In genomic region chr7:128041203-128041602, GRCh38 we compare ENCODE assay signal across 13 cellular contexts. TPM values are rescaled to one million over a fixed set of nuclear protein-coding genes. Genes with fewer than 3 reads are reported as not detected.
DNase-seq lines count a peak whose midpoint lies in the region; ATAC-seq and TF ChIP-seq lines count a peak whose summit lies in the region.
"Had no signal": no experiment of that assay in that cellular context is flagged by ENCODE, and none has a peak within 500 bp of the region (broad histone marks: within the 10 kb centered on the region; RNA-seq: fewer than 3 reads in every experiment).

No MANE protein-coding gene starts in this region.

- no peaks in the 10 kb centered on the region for H3K4me1 ChIP-seq in thyroid gland

- TF ChIP-seq POLR2A in thyroid gland (IDR thresholded peaks at IDR 0.05), result no peak

- TF ChIP-seq CTCF in cardiac fibroblast (IDR thresholded peaks at IDR 0.05; ENCODE audit: low read depth, low read length) (no peak), thyroid gland (IDR thresholded peaks at IDR 0.05) (no peak)

- H3K4me3 ChIP-seq in cardiac fibroblast (replicated peaks in 1 of 2; ENCODE audit: low read depth in 2 of 2, low read length in 2 of 2), result no peak overlapping the region
- H3K4me3 ChIP-seq in thyroid gland (replicated peaks in 1 of 3), result no peak overlapping the region
- H3K4me3 ChIP-seq: Peyer's patch had no signal

- WGBS in thyroid gland, 2 donors, result 73 to 75% methylated on average over 7 of the region's 7 CpGs

- no peak overlapping the region for H3K27ac ChIP-seq in thyroid gland
- H3K27ac ChIP-seq: Peyer's patch had no signal

- intact Hi-C loops in thyroid gland (cut with DNase I), result no loop called here

- no peak for ATAC-seq in GM21529 (IDR thresholded peaks at IDR 0.05; ENCODE audit: unreplicated experiment)
- ATAC-seq: naive thymus-derived CD4-positive, alpha-beta T cell had no signal

- no peaks in the 10 kb centered on the region for H3K27me3 ChIP-seq in thyroid gland
- H3K27me3 ChIP-seq: Peyer's patch had no signal

- H3K9me3 ChIP-seq in thyroid gland, result no peaks in the 10 kb centered on the region
- H3K9me3 ChIP-seq: Peyer's patch had no signal

- peak; percentile 13 for DNase-seq in COR-L47 (lab: John Stamatoyannopoulos, UW)
- DNase-seq in LHCN-M2 (ENCODE audit: low read depth), result peak; percentile 86
- DNase-seq in cardiac fibroblast (ENCODE audit: low read depth in 2 of 2), result peak; percentile 77 to 81
- peak; percentile 46 for DNase-seq in midbrain (lab: John Stamatoyannopoulos, UW)
- no peak for DNase-seq in SW 1271 (lab: John Stamatoyannopoulos, UW)
- DNase-seq in Kasumi-1 (lab: John Stamatoyannopoulos, UW), result no peak
- DNase-seq in thyroid gland, result no peak
- DNase-seq: activated naive CD8-positive, alpha-beta T cell treated with anti-CD3 and anti-CD28 coated beads, Interleukin-2, amount 10 ng/mL, durations not matched to agents 7 days and 5 days; CD4-positive, alpha-beta T cell; naive thymus-derived CD4-positive, alpha-beta T cell; Peyer's patch; stimulated activated CD4-positive, alpha-beta T cell treated with anti-CD3 and anti-CD28 coated beads, Interleukin-12 subunit alpha, Interleukin-12 subunit beta, amount 100 ng/mL, for 4 hours had no signal

- H3K36me3 ChIP-seq in thyroid gland, result no peaks in the 10 kb centered on the region
- H3K36me3 ChIP-seq: Peyer's patch had no signal

RNA-seq across cellular contexts. Expression of gene LRRC4, which starts 10.0 kb away (rescaled TPM):
- 0.38 and 0.98 TPM in 2 replicates for total RNA-seq in LHCN-M2 (2014; rRNA removed)
- polyA plus RNA-seq in LHCN-M2 (2012), result 2.0 TPM
- 1 to 10 TPM in 2 of 4 donors, under 1 TPM in 2; 0.39 to 3.7 (median 0.95) TPM for total RNA-seq in thyroid gland

Comparison
In these comparisons a context has a peak if more than half of its experiments do, and no peak if none do; other contexts are left out.
1. DNase-seq: peak in COR-L47 (single experiment), LHCN-M2 (single experiment), cardiac fibroblast (2 of 2) and midbrain (single experiment); none in SW 1271 (0 of 2), Kasumi-1 (0 of 2) and thyroid gland (0 of 2).